In the genomic region with DNA sequence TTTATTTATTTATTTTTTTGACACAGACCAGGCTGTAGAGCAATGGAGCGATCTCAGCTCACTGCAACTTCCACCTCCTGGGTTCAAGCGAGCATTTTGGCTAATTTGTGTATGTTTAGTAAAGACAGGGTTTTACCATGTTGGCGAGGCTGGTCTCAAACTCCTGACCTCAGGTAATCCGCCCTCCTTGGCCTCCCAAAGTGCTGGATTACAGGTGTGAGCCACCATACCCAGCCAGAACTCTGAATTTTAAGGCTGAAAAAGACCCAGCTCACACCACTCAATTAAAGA, we compare ENCODE assay signal across 12 cellular contexts. TPM values are rescaled to one million over a fixed set of nuclear protein-coding genes. Genes with fewer than 3 reads are reported as not detected.
"Had no signal": no experiment of that assay in that cellular context is flagged by ENCODE, and none has a peak within 500 bp of the region (broad histone marks: within the 10 kb centered on the region; RNA-seq: fewer than 3 reads in every experiment).

No MANE protein-coding gene starts in this region.

RNA-seq across cellular contexts. Expression of gene ADRA1B, which starts 49.5 kb away (rescaled TPM):
- total RNA-seq: activated CD4-positive, alpha-beta memory T cell treated with anti-CD3 and anti-CD28 coated beads for 36 hours; activated CD4-positive, alpha-beta T cell treated with anti-CD3 and anti-CD28 coated beads, Interleukin-2, amount 10 ng/mL, durations not matched to agents 24 days and 14 days; activated CD8-positive, alpha-beta memory T cell treated with anti-CD3 and anti-CD28 coated beads for 36 hours; activated CD8-positive, alpha-beta T cell treated with anti-CD3 and anti-CD28 coated beads for 36 hours; activated naive CD4-positive, alpha-beta T cell treated with anti-CD3 and anti-CD28 coated beads for 36 hours; activated naive CD4-positive, alpha-beta T cell treated with anti-CD3 and anti-CD28 coated beads, Interleukin-2, amount 50 U/mL, for 72 hours; activated naive CD8-positive, alpha-beta T cell treated with anti-CD3 and anti-CD28 coated beads for 36 hours; activated T-cell treated with anti-CD3 and anti-CD28 coated beads, Interleukin-2, amount 50 U/mL, for 72 hours; activated T-helper 1 cell treated with anti-CD3 and anti-CD28 coated beads, Interleukin-12 subunit alpha, Interleukin-12 subunit beta, Interleukin-2, Interleukin-4 antibody, amounts not matched to agents 30 ng/mL and 10 ng/mL and 1 ng/mL, durations not matched to agents 14 hours and 24 hours and 36 hours; activated T-helper 17 cell treated with anti-CD3 and anti-CD28 coated beads, Interleukin-2, amount 50 U/mL, for 72 hours; T-helper 17 cell; T-helper 2 cell treated with Interferon-gamma antibody and Interleukin-4, amounts not matched to agents 100 ng/mL and 5 ng/mL, for 36 hours had no signal
